In the genomic region with DNA sequence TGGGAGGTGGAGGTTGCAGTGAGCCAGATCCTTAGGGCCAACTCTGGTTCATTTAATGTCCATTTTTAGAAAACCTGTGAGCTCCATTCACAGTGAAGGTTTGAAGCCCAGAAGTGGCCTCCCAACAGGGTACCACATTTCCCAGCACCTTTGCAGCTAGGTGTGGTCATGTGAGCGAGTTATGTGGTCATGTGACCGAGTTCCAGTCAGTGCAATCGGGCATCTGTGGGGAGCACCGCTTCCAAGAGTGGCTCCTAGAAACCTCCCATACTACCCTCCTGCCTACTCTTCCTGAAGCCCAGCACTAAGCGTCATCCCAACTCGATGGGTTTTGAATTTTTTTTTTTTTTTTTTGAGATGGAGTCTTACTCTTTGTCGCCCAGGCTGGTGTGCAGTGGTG, we compare ENCODE assay signal across 10 cellular contexts. TPM values are rescaled to one million over a fixed set of nuclear protein-coding genes. Genes with fewer than 3 reads are reported as not detected.
DNase-seq lines count a peak whose midpoint lies in the region; ATAC-seq and TF ChIP-seq lines count a peak whose summit lies in the region.
"Had no signal": no experiment of that assay in that cellular context is flagged by ENCODE, and none has a peak within 500 bp of the region (broad histone marks: within the 10 kb centered on the region; RNA-seq: fewer than 3 reads in every experiment).

No MANE protein-coding gene starts in this region.

- H3K4me1 Mint-ChIP-seq in activated CD8-positive, alpha-beta T cell treated with anti-CD3 and anti-CD28 coated beads, Interleukin-2, amount 10 ng/mL, durations not matched to agents 7 days and 5 days (ENCODE audit: low read depth), result peaks cover 14% of the 10 kb centered on the region
- peaks cover 5% of the 10 kb centered on the region for H3K4me1 Mint-ChIP-seq in activated CD8-positive, alpha-beta T cell treated with anti-CD3 and anti-CD28 coated beads for 36 hours (ENCODE audit: low read depth)
- peaks cover 10 to 15% (median 12%) of the 10 kb centered on the region in 3 donors for H3K4me1 Mint-ChIP-seq in T-cell

- H3K27ac Mint-ChIP-seq in activated CD8-positive, alpha-beta T cell treated with anti-CD3 and anti-CD28 coated beads, Interleukin-2, amount 10 ng/mL, durations not matched to agents 7 days and 5 days, result peak overlapping the region; percentile 52
- H3K27ac Mint-ChIP-seq in activated CD8-positive, alpha-beta T cell treated with anti-CD3 and anti-CD28 coated beads for 36 hours, result no peak overlapping the region
- no peak overlapping the region for H3K27ac Mint-ChIP-seq in T-cell

- peak overlapping the region; percentile 89 for H3K27ac ChIP-seq in suprapubic skin

- H3K27me3 Mint-ChIP-seq in activated CD8-positive, alpha-beta T cell treated with anti-CD3 and anti-CD28 coated beads, Interleukin-2, amount 10 ng/mL, durations not matched to agents 7 days and 5 days (ENCODE audit: low read depth), result no peaks in the 10 kb centered on the region
- H3K27me3 Mint-ChIP-seq in activated CD8-positive, alpha-beta T cell treated with anti-CD3 and anti-CD28 coated beads for 36 hours, result no peaks in the 10 kb centered on the region
- H3K27me3 Mint-ChIP-seq in T-cell, result no peaks in the 10 kb centered on the region

- H3K4me3 Mint-ChIP-seq in activated CD8-positive, alpha-beta T cell treated with anti-CD3 and anti-CD28 coated beads, Interleukin-2, amount 10 ng/mL, durations not matched to agents 7 days and 5 days, result no peak overlapping the region
- no peak overlapping the region for H3K4me3 Mint-ChIP-seq in activated CD8-positive, alpha-beta T cell treated with anti-CD3 and anti-CD28 coated beads for 36 hours
- peak overlapping the region in 2 of 3 donors; percentile 78 to 80 for H3K4me3 Mint-ChIP-seq in T-cell

- H3K36me3 ChIP-seq in iPS-15b (ENCODE audit: control insufficient read depth, insufficient read depth, low read length) (peaks cover 8% of the 10 kb centered on the region), suprapubic skin (peaks cover 8% of the 10 kb centered on the region)

- no peak for TF ChIP-seq EP300 in suprapubic skin (IDR thresholded peaks at IDR 0.05)

- POLR2A ChIA-PET in activated CD8-positive, alpha-beta T cell treated with anti-CD3 and anti-CD28 coated beads, Interleukin-2, amount 10 ng/mL, durations not matched to agents 7 days and 5 days (lab: Charles Lee), result interaction anchor here (1.2 to 1.8 kb wide), 3 partner anchors 9 to 92 kb away, joined by 3 to 11 read pairs (median 5); no protein-coding TSS in a partner anchor
- POLR2A ChIA-PET in activated CD8-positive, alpha-beta T cell treated with anti-CD3 and anti-CD28 coated beads for 36 hours (lab: Charles Lee), result interaction anchor here (0.6 to 3.1 kb wide), 6 partner anchors 8 to 210 kb away, joined by 3 to 13 read pairs (median 4); a partner anchor contains a TSS
- POLR2A ChIA-PET in T-cell (lab: Charles Lee), result no interaction called here

- H3K9me3 Mint-ChIP-seq in activated CD8-positive, alpha-beta T cell treated with anti-CD3 and anti-CD28 coated beads, Interleukin-2, amount 10 ng/mL, durations not matched to agents 7 days and 5 days (ENCODE audit: insufficient read depth), result no peaks in the 10 kb centered on the region
- no peaks in the 10 kb centered on the region for H3K9me3 Mint-ChIP-seq in activated CD8-positive, alpha-beta T cell treated with anti-CD3 and anti-CD28 coated beads for 36 hours
- no peaks in the 10 kb centered on the region for H3K9me3 Mint-ChIP-seq in T-cell

- no peak for TF ChIP-seq CTCF in activated CD8-positive, alpha-beta T cell treated with anti-CD3 and anti-CD28 coated beads for 36 hours (IDR thresholded peaks at IDR 0.05)
- no peak for TF ChIP-seq CTCF in suprapubic skin (IDR thresholded peaks at IDR 0.05)

- H3K9me3 ChIP-seq in iPS-15b (ENCODE audit: control insufficient read depth, insufficient read depth, low read length) (no peaks in the 10 kb centered on the region), suprapubic skin (no peaks in the 10 kb centered on the region)
- H3K9me3 ChIP-seq: BLaER1 had no signal

- TF ChIP-seq POLR2A in suprapubic skin (IDR thresholded peaks at IDR 0.05), result no peak

- H3K36me3 Mint-ChIP-seq in activated CD8-positive, alpha-beta T cell treated with anti-CD3 and anti-CD28 coated beads, Interleukin-2, amount 10 ng/mL, durations not matched to agents 7 days and 5 days (ENCODE audit: low read depth), result peaks cover 11% of the 10 kb centered on the region
- peaks cover 3% of the 10 kb centered on the region for H3K36me3 Mint-ChIP-seq in activated CD8-positive, alpha-beta T cell treated with anti-CD3 and anti-CD28 coated beads for 36 hours (ENCODE audit: low read depth)
- H3K36me3 Mint-ChIP-seq in T-cell, result peaks cover 4% of the 10 kb centered on the region

- H3K4me1 ChIP-seq in iPS-15b (ENCODE audit: control insufficient read depth, insufficient read depth, low read length) (no peaks in the 10 kb centered on the region), suprapubic skin (peaks cover 25% of the 10 kb centered on the region)

- H3K27me3 ChIP-seq in iPS-15b (ENCODE audit: control insufficient read depth, insufficient read depth, low read length), result peaks cover 13% of the 10 kb centered on the region
- H3K27me3 ChIP-seq in suprapubic skin, result no peaks in the 10 kb centered on the region
- H3K27me3 ChIP-seq: BLaER1 had no signal

- 58% methylated on average over 7 of the region's 7 CpGs for WGBS in suprapubic skin

- no peak overlapping the region for H3K9ac ChIP-seq in iPS-15b (ENCODE audit: low read depth, low read length)

- DNase-seq in activated CD8-positive, alpha-beta T cell treated with anti-CD3 and anti-CD28 coated beads, Interleukin-2, amount 10 ng/mL, durations not matched to agents 7 days and 5 days, result no peak
- no peak for DNase-seq in activated CD8-positive, alpha-beta T cell treated with anti-CD3 and anti-CD28 coated beads for 36 hours
- DNase-seq in T-cell (no peak), suprapubic skin (ENCODE audit: low spot score in 2 of 2) (no peak), AG08396 (ENCODE audit: low spot score) (no peak), glomerular visceral epithelial cell (ENCODE audit: extremely low spot score) (no peak)
- DNase-seq: activated gamma-delta T cell had no signal

- CTCF ChIA-PET in activated CD8-positive, alpha-beta T cell treated with anti-CD3 and anti-CD28 coated beads, Interleukin-2, amount 10 ng/mL, durations not matched to agents 7 days and 5 days (lab: Charles Lee), result interaction anchor here (2.1 to 5.1 kb wide), 3 partner anchors 9 to 43 kb away, joined by 6 to 50 read pairs (median 16); no protein-coding TSS in a partner anchor
- CTCF ChIA-PET in activated CD8-positive, alpha-beta T cell treated with anti-CD3 and anti-CD28 coated beads for 36 hours (lab: Charles Lee), result interaction anchor here (1.5 to 4.1 kb wide), 7 partner anchors 9 to 150 kb away, joined by 4 to 32 read pairs (median 7); no protein-coding TSS in a partner anchor
- CTCF ChIA-PET in T-cell (lab: Charles Lee), result interaction anchor here in 1 of 2 donors (1.0 to 1.5 kb wide), 3 partner anchors 7 to 149 kb away, joined by 3 to 4 read pairs (median 4); no protein-coding TSS in a partner anchor

- H3K4me3 ChIP-seq in iPS-15b (ENCODE audit: low read depth, low read length) (peak overlapping the region; percentile 67), suprapubic skin (no peak overlapping the region)

- ATAC-seq in activated CD8-positive, alpha-beta T cell treated with anti-CD3 and anti-CD28 coated beads, Interleukin-2, amount 10 ng/mL, durations not matched to agents 7 days and 5 days, result no peak
- no peak for ATAC-seq in activated CD8-positive, alpha-beta T cell treated with anti-CD3 and anti-CD28 coated beads for 36 hours
- ATAC-seq in T-cell (replicated peaks in 1 of 4), result no peak
- ATAC-seq in GM21528 (IDR thresholded peaks at IDR 0.05; ENCODE audit: low FRiP score, unreplicated experiment), result no peak

- intact Hi-C loops in activated CD8-positive, alpha-beta T cell treated with anti-CD3 and anti-CD28 coated beads for 36 hours (cut with micrococcal nuclease), result no loop called here

RNA-seq across cellular contexts. Expression of gene PLA2G4C, which starts 0.7 kb away (rescaled TPM):
- 1 to 10 TPM in 1 of 2 experiments, under 1 TPM in 1; 0.73 to 1.8 TPM for total RNA-seq in activated CD8-positive, alpha-beta T cell treated with anti-CD3 and anti-CD28 coated beads, Interleukin-2, amount 10 ng/mL, durations not matched to agents 7 days and 5 days
- 1 to 10 TPM; 4.2 to 6.8 TPM for total RNA-seq in activated CD8-positive, alpha-beta T cell treated with anti-CD3 and anti-CD28 coated beads for 36 hours
- 1 to 10 TPM; 1.3 to 9.5 (median 3.4) TPM for total RNA-seq in T-cell
- 1 to 10 TPM; 1.4 to 9.1 (median 5.7) TPM for total RNA-seq in suprapubic skin

RNA-seq across cellular contexts. Expression of gene LIG1, which starts 58.9 kb away (rescaled TPM):
- 100 to 1,000 TPM; 190 to 198 TPM for total RNA-seq in activated CD8-positive, alpha-beta T cell treated with anti-CD3 and anti-CD28 coated beads, Interleukin-2, amount 10 ng/mL, durations not matched to agents 7 days and 5 days
- total RNA-seq in activated CD8-positive, alpha-beta T cell treated with anti-CD3 and anti-CD28 coated beads for 36 hours, result 100 to 1,000 TPM; 181 to 188 TPM
- total RNA-seq in T-cell (100 to 1,000 TPM in 3 of 5 donors, 10 to 100 TPM in 2; 58.7 to 127 (median 112) TPM), suprapubic skin (10 to 100 TPM; 30.0 to 66.1 (median 44.4) TPM)

RNA-seq across cellular contexts. Expression of gene ZSWIM9, which starts 59.2 kb away (rescaled TPM):
- 10 to 100 TPM in 1 of 2 experiments, 1 to 10 TPM in 1; 9.0 to 10.3 TPM for total RNA-seq in activated CD8-positive, alpha-beta T cell treated with anti-CD3 and anti-CD28 coated beads, Interleukin-2, amount 10 ng/mL, durations not matched to agents 7 days and 5 days
- 1 to 10 TPM; 8.4 to 9.5 TPM for total RNA-seq in activated CD8-positive, alpha-beta T cell treated with anti-CD3 and anti-CD28 coated beads for 36 hours
- total RNA-seq in T-cell (10 to 100 TPM in 3 of 5 donors, 1 to 10 TPM in 2; 5.4 to 14.7 (median 11.6) TPM), suprapubic skin (1 to 10 TPM; 2.2 to 5.0 (median 4.0) TPM)

Comparison
In these comparisons a context has a peak if more than half of its experiments do, and no peak if none do; other contexts are left out.
1. H3K4me3 Mint-ChIP-seq: peak in T-cell (2 of 3); none in activated CD8-positive, alpha-beta T cell treated with anti-CD3 and anti-CD28 coated beads, Interleukin-2, amount 10 ng/mL, durations not matched to agents 7 days and 5 days (single experiment) and activated CD8-positive, alpha-beta T cell treated with anti-CD3 and anti-CD28 coated beads for 36 hours (single experiment).
2. POLR2A ChIA-PET loops: an anchor here in activated CD8-positive, alpha-beta T cell treated with anti-CD3 and anti-CD28 coated beads, Interleukin-2, amount 10 ng/mL, durations not matched to agents 7 days and 5 days (1.2 to 1.8 kb wide) and activated CD8-positive, alpha-beta T cell treated with anti-CD3 and anti-CD28 coated beads for 36 hours (0.6 to 3.1 kb wide); none called in T-cell.